ENCODE assay signal across 1 cellular context in genomic region chr6:79949235-79949634, GRCh38.
TF ChIP-seq lines count a peak whose summit lies in the region.

No MANE protein-coding gene starts in this region.

TF ChIP-seq in HEK293, 187 proteins besides CTCF, POLR2A, EP300 and RAD21 (continued from another document and continues in another):
- TF ChIP-seq ZNF202 (tag by site-specific recombination; IDR thresholded peaks at IDR 0.05; ENCODE audit: borderline replicate concordance) (no peak), MZF1 (tag by site-specific recombination; IDR thresholded peaks at IDR 0.05; ENCODE audit: borderline replicate concordance) (no peak), SP3 (tag by site-specific recombination; IDR thresholded peaks at IDR 0.05) (0 out of 2 replicates have a peak, but pooled peaks have one; percentile 18), ZBTB26 (tag by site-specific recombination; optimal IDR thresholded peaks at IDR 0.05) (no peak), ZNF843 (tag by site-specific recombination; IDR thresholded peaks at IDR 0.05) (no peak), ZNF404 (tag by site-specific recombination; IDR thresholded peaks at IDR 0.05) (no peak), TRIM28 (IDR thresholded peaks at IDR 0.05; ENCODE audit: borderline replicate concordance, low read length) (no peak), PATZ1 (tag by site-specific recombination; IDR thresholded peaks at IDR 0.05) (no peak), AEBP2 (tag by site-specific recombination; IDR thresholded peaks at IDR 0.05; ENCODE audit: borderline replicate concordance) (no peak), ZBTB17 (tag by site-specific recombination; IDR thresholded peaks at IDR 0.05) (peak; percentile 31; the same call in 1 of the 2 replicates), INSM2 (tag by site-specific recombination; IDR thresholded peaks at IDR 0.05) (no peak), SP7 (tag by site-specific recombination; IDR thresholded peaks at IDR 0.05) (peak; percentile 38; the same call in 1 of the 2 replicates), SCRT1 (tag by site-specific recombination; IDR thresholded peaks at IDR 0.05; ENCODE audit: borderline replicate concordance) (peak; percentile 66), ZNF626 (tag by site-specific recombination; IDR thresholded peaks at IDR 0.05) (no peak), ZBTB11 (tag by site-specific recombination; conservative IDR thresholded peaks at IDR 0.05; ENCODE audit: low read depth) (no peak), ZNF335 (tag by site-specific recombination; conservative IDR thresholded peaks at IDR 0.05) (peak; percentile 40; the same call in 1 of the 2 replicates), ZNF629 (tag by site-specific recombination; IDR thresholded peaks at IDR 0.05) (no peak), ZNF140 (tag by site-specific recombination; IDR thresholded peaks at IDR 0.05) (no peak), KLF10 (tag by site-specific recombination; IDR thresholded peaks at IDR 0.05) (no peak), ZNF561 (tag by site-specific recombination; IDR thresholded peaks at IDR 0.05; ENCODE audit: borderline replicate concordance) (peak; percentile 51), PRDM1 (tag by site-specific recombination; IDR thresholded peaks at IDR 0.05) (no peak), ZNF530 (tag by site-specific recombination; IDR thresholded peaks at IDR 0.05; ENCODE audit: low read depth) (no peak), ZFP41 (tag by site-specific recombination; IDR thresholded peaks at IDR 0.05; ENCODE audit: borderline replicate concordance) (no peak), ZNF37A (tag by site-specific recombination; IDR thresholded peaks at IDR 0.05) (no peak), ZNF274 (IDR thresholded peaks at IDR 0.05; ENCODE audit: low read length) (no peak), ZNF274 (tag by site-specific recombination; IDR thresholded peaks at IDR 0.05; ENCODE audit: borderline replicate concordance) (no peak), SETDB1 (IDR thresholded peaks at IDR 0.05; ENCODE audit: insufficient read length, low read length) (peak; percentile 67), ZNF311 (tag by site-specific recombination; IDR thresholded peaks at IDR 0.05; ENCODE audit: borderline replicate concordance) (no peak), MYNN (tag by site-specific recombination; IDR thresholded peaks at IDR 0.05; ENCODE audit: borderline replicate concordance) (no peak), ZNF391 (tag by site-specific recombination; IDR thresholded peaks at IDR 0.05; ENCODE audit: borderline replicate concordance, low read depth) (no peak), ZNF623 (tag by site-specific recombination; IDR thresholded peaks at IDR 0.05) (no peak), ZNF830 (tag by site-specific recombination; IDR thresholded peaks at IDR 0.05; ENCODE audit: low read depth) (no peak), ZNF221 (tag by site-specific recombination; IDR thresholded peaks at IDR 0.05; ENCODE audit: borderline replicate concordance) (no peak), SCRT2 (tag by site-specific recombination; IDR thresholded peaks at IDR 0.05) (peak; percentile 95), REPIN1 (tag by site-specific recombination; IDR thresholded peaks at IDR 0.05; ENCODE audit: low read depth) (no peak), ZXDB (tag by site-specific recombination; IDR thresholded peaks at IDR 0.05) (peak; percentile 41; the same call in 1 of the 2 replicates), ZFP37 (tag by site-specific recombination; IDR thresholded peaks at IDR 0.05) (peak; percentile 40; the same call in 1 of the 2 replicates), ZNF624 (tag by site-specific recombination; IDR thresholded peaks at IDR 0.05) (no peak), YY2 (tag by site-specific recombination; IDR thresholded peaks at IDR 0.05) (0 out of 2 replicates have a peak, but pooled peaks have one; percentile 32), PRDM6 (tag by site-specific recombination; IDR thresholded peaks at IDR 0.05) (no peak), ZNF704 (tag by site-specific recombination; IDR thresholded peaks at IDR 0.05) (no peak), YY1 (tag by site-specific recombination; IDR thresholded peaks at IDR 0.05) (peak; percentile 66), ZNF341 (tag by site-specific recombination; IDR thresholded peaks at IDR 0.05; ENCODE audit: low read depth) (peak; percentile 63; the same call in 1 of the 2 replicates), ZNF10 (tag by site-specific recombination; IDR thresholded peaks at IDR 0.05) (no peak), ZEB2 (tag by site-specific recombination; IDR thresholded peaks at IDR 0.05) (peak; percentile 39; the same call in 1 of the 2 replicates), OSR2 (tag by site-specific recombination; IDR thresholded peaks at IDR 0.05) (no peak), ZNF660 (tag by site-specific recombination; IDR thresholded peaks at IDR 0.05) (peak; percentile 58; the same call in 1 of the 2 replicates), ZFHX2 (tag by site-specific recombination; conservative IDR thresholded peaks at IDR 0.05) (no peak), BCL6B (tag by site-specific recombination; IDR thresholded peaks at IDR 0.05) (no peak), ZNF654 (tag by site-specific recombination; IDR thresholded peaks at IDR 0.05; ENCODE audit: low read depth) (peak; percentile 65), ZNF596 (tag by site-specific recombination; IDR thresholded peaks at IDR 0.05) (no peak), ZNF155 (tag by site-specific recombination; IDR thresholded peaks at IDR 0.05) (no peak), ZBTB10 (tag by site-specific recombination; IDR thresholded peaks at IDR 0.05) (no peak)
